8 cellular contexts compared by ENCODE assay signal in genomic region chr18:59459352-59460059, GRCh38.
DNase-seq lines count a peak whose midpoint lies in the region; ATAC-seq and TF ChIP-seq lines count a peak whose summit lies in the region.

No MANE protein-coding gene starts in this region.

- H3K27me3 Mint-ChIP-seq in natural killer cell (ENCODE audit: low read depth in 2 of 2), result peaks cover 0 to 3% of the 10 kb centered on the region in 2 donors
- peaks cover 11 to 22% of the 10 kb centered on the region in 2 donors for H3K27me3 Mint-ChIP-seq in natural killer cell treated with Interleukin-12 subunit alpha and Interleukin-12 subunit beta and Interleukin-15 and Interleukin-18, amount 100 ng/mL, for 72 hours

- ATAC-seq in natural killer cell, result no peak
- ATAC-seq in natural killer cell treated with Interleukin-12 subunit alpha and Interleukin-12 subunit beta and Interleukin-15 and Interleukin-18, amount 100 ng/mL, for 72 hours, result no peak

- no peaks in the 10 kb centered on the region for H3K9me3 Mint-ChIP-seq in natural killer cell
- no peaks in the 10 kb centered on the region for H3K9me3 Mint-ChIP-seq in natural killer cell treated with Interleukin-12 subunit alpha and Interleukin-12 subunit beta and Interleukin-15 and Interleukin-18, amount 100 ng/mL, for 72 hours

- no peaks in the 10 kb centered on the region for H3K4me1 Mint-ChIP-seq in natural killer cell
- no peaks in the 10 kb centered on the region for H3K4me1 Mint-ChIP-seq in natural killer cell treated with Interleukin-12 subunit alpha and Interleukin-12 subunit beta and Interleukin-15 and Interleukin-18, amount 100 ng/mL, for 72 hours (ENCODE audit: low read depth in 2 of 2)

- H3K36me3 Mint-ChIP-seq in natural killer cell, result no peaks in the 10 kb centered on the region
- no peaks in the 10 kb centered on the region for H3K36me3 Mint-ChIP-seq in natural killer cell treated with Interleukin-12 subunit alpha and Interleukin-12 subunit beta and Interleukin-15 and Interleukin-18, amount 100 ng/mL, for 72 hours

- H3K4me3 ChIP-seq in cardiac fibroblast (replicated peaks in 1 of 2; ENCODE audit: low read depth in 2 of 2, low read length in 2 of 2), result no peak overlapping the region

- H3K27ac Mint-ChIP-seq in natural killer cell, result no peak overlapping the region
- H3K27ac Mint-ChIP-seq in natural killer cell treated with Interleukin-12 subunit alpha and Interleukin-12 subunit beta and Interleukin-15 and Interleukin-18, amount 100 ng/mL, for 72 hours, result no peak overlapping the region

- TF ChIP-seq CTCF in natural killer cell (IDR thresholded peaks at IDR 0.05), result peak; percentile 24
- TF ChIP-seq CTCF in cardiac fibroblast (IDR thresholded peaks at IDR 0.05; ENCODE audit: low read depth, low read length), result peak; percentile 51

- H3K4me3 Mint-ChIP-seq in natural killer cell, result no peak overlapping the region
- no peak overlapping the region for H3K4me3 Mint-ChIP-seq in natural killer cell treated with Interleukin-12 subunit alpha and Interleukin-12 subunit beta and Interleukin-15 and Interleukin-18, amount 100 ng/mL, for 72 hours

- intact Hi-C loops in natural killer cell (cut with micrococcal nuclease), result no loop called here

- DNase-seq in natural killer cell (no peak), NCI-H2227 treated with DMSO at 0.1 percent for 48 hours (lab: John Stamatoyannopoulos, UW) (peak; percentile 62), cardiac fibroblast (ENCODE audit: low read depth in 2 of 2) (peak; percentile 71 to 86), medulla oblongata (ENCODE audit: extremely low spot score) (peak; percentile 21), globus pallidus (ENCODE audit: low spot score) (no peak)
- no peak for DNase-seq in natural killer cell treated with Interleukin-12 subunit alpha and Interleukin-12 subunit beta and Interleukin-15 and Interleukin-18, amount 100 ng/mL, for 72 hours (ENCODE audit: low spot score)
- DNase-seq in stimulated activated CD4-positive, alpha-beta T cell treated with anti-CD3 and anti-CD28 coated beads, Interleukin-4, amount 100 ng/mL, for 4 hours, result no peak
- DNase-seq in activated naive CD4-positive, alpha-beta T cell treated with Interleukin-2 at 50 U/mL for 16 hours, result no peak

Comparison
In these comparisons a context has a peak if more than half of its experiments do, and no peak if none do; other contexts are left out.
1. DNase-seq: peak in NCI-H2227 treated with DMSO at 0.1 percent for 48 hours (single experiment), cardiac fibroblast (2 of 2) and medulla oblongata (single experiment); none in natural killer cell (single experiment), natural killer cell treated with Interleukin-12 subunit alpha and Interleukin-12 subunit beta and Interleukin-15 and Interleukin-18, amount 100 ng/mL, for 72 hours (single experiment), stimulated activated CD4-positive, alpha-beta T cell treated with anti-CD3 and anti-CD28 coated beads, Interleukin-4, amount 100 ng/mL, for 4 hours (0 of 2), globus pallidus (single experiment) and activated naive CD4-positive, alpha-beta T cell treated with Interleukin-2 at 50 U/mL for 16 hours (single experiment).